Comparison of ENCODE assay signal across 12 cellular contexts in genomic region chr17:9023389-9024210, GRCh38. TPM values are rescaled to one million over a fixed set of nuclear protein-coding genes. Genes with fewer than 3 reads are reported as not detected.
A peak's percentile ranks its signal among the peaks of the same experiment; 100 is the strongest.
DNase-seq lines count a peak whose midpoint lies in the region; ATAC-seq and TF ChIP-seq lines count a peak whose summit lies in the region.
"Had no signal": no experiment of that assay in that cellular context is flagged by ENCODE, and none has a peak within 500 bp of the region (broad histone marks: within the 10 kb centered on the region; RNA-seq: fewer than 3 reads in every experiment).

No MANE protein-coding gene starts in this region.

- no peak for TF ChIP-seq POLR2A in Peyer's patch (IDR thresholded peaks at IDR 0.05)

- no peaks in the 10 kb centered on the region for H3K9me3 ChIP-seq in CD8-positive, alpha-beta memory T cell (ENCODE audit: low read length)
- H3K9me3 ChIP-seq in Peyer's patch (no peaks in the 10 kb centered on the region), right cardiac atrium (ENCODE audit: control insufficient read depth, low read length) (no peaks in the 10 kb centered on the region), WERI-Rb-1 (ENCODE audit: severe bottlenecking) (no peaks in the 10 kb centered on the region)

- H3K27me3 Mint-ChIP-seq in CD8-positive, alpha-beta memory T cell, result peaks cover 49 to 74% of the 10 kb centered on the region in 2 donors

- H3K27me3 ChIP-seq in CD8-positive, alpha-beta memory T cell (ENCODE audit: insufficient read depth, low read length, poor library complexity, severe bottlenecking), result peaks cover 36% of the 10 kb centered on the region
- H3K27me3 ChIP-seq in Peyer's patch (peaks cover 0 to 9% of the 10 kb centered on the region in 2 donors), right cardiac atrium (ENCODE audit: control insufficient read depth, insufficient read depth) (no peaks in the 10 kb centered on the region), rectal smooth muscle tissue (ENCODE audit: control insufficient read depth, insufficient read depth, low read length) (peaks cover 4% of the 10 kb centered on the region), WERI-Rb-1 (ENCODE audit: insufficient read depth, low read depth, severe bottlenecking) (peaks cover 14% of the 10 kb centered on the region)

- CTCF ChIA-PET in CD8-positive, alpha-beta memory T cell (lab: Charles Lee), result no interaction called here

- H3K9ac ChIP-seq in rectal smooth muscle tissue (ENCODE audit: low read length), result no peak overlapping the region

- no peaks in the 10 kb centered on the region for H3K36me3 ChIP-seq in CD8-positive, alpha-beta memory T cell (ENCODE audit: insufficient read depth, low read length)
- H3K36me3 ChIP-seq in Peyer's patch (no peaks in the 10 kb centered on the region), rectal smooth muscle tissue (ENCODE audit: control insufficient read depth, insufficient read depth, low read length) (no peaks in the 10 kb centered on the region), WERI-Rb-1 (no peaks in the 10 kb centered on the region)

- peaks cover 0 to 4% (median 0%) of the 10 kb centered on the region in 5 donors for H3K9me3 Mint-ChIP-seq in CD8-positive, alpha-beta memory T cell

- peaks cover 8% of the 10 kb centered on the region for H3K4me1 ChIP-seq in CD8-positive, alpha-beta memory T cell (ENCODE audit: insufficient read depth, low read length)
- H3K4me1 ChIP-seq in Peyer's patch (peaks cover 7 to 32% (median 19%) of the 10 kb centered on the region in 4 donors), right cardiac atrium (ENCODE audit: control insufficient read depth, insufficient read depth, low read length) (no peaks in the 10 kb centered on the region), rectal smooth muscle tissue (ENCODE audit: control insufficient read depth, insufficient read depth, low read length) (peaks cover 6% of the 10 kb centered on the region)

- no peaks in the 10 kb centered on the region for H3K36me3 Mint-ChIP-seq in CD8-positive, alpha-beta memory T cell

- peak overlapping the region; percentile 18 to 92 (median 54) for H3K4me3 Mint-ChIP-seq in CD8-positive, alpha-beta memory T cell

- H3K4me3 ChIP-seq in CD8-positive, alpha-beta memory T cell (ENCODE audit: low read length), result no peak overlapping the region
- H3K4me3 ChIP-seq in Peyer's patch (peak overlapping the region; percentile 38 to 77 (median 68)), right cardiac atrium (ENCODE audit: low read length) (peak overlapping the region; percentile 26), rectal smooth muscle tissue (ENCODE audit: low read length) (peak overlapping the region; percentile 63), WERI-Rb-1 (ENCODE audit: low read depth, low read length) (no peak overlapping the region)

- 10% methylated on average over 49 of the region's 49 CpGs for whole genome bisulfite sequencing in right cardiac atrium

- peaks cover 9 to 22% (median 10%) of the 10 kb centered on the region in 3 donors for H3K4me1 Mint-ChIP-seq in CD8-positive, alpha-beta memory T cell

- ATAC-seq in right cardiac atrium (peak in 1 of 2 donors; percentile 2), HG03520 (IDR thresholded peaks at IDR 0.05; ENCODE audit: unreplicated experiment) (no peak), HG02970 (IDR thresholded peaks at IDR 0.05; ENCODE audit: low FRiP score, unreplicated experiment) (no peak), HG02678 (IDR thresholded peaks at IDR 0.05; ENCODE audit: unreplicated experiment) (no peak)

- H3K27ac ChIP-seq in CD8-positive, alpha-beta memory T cell (ENCODE audit: low read depth, low read length), result no peak overlapping the region
- H3K27ac ChIP-seq in Peyer's patch, result peak overlapping the region in 2 of 4 donors; percentile 1 to 84
- peak overlapping the region; percentile 61 for H3K27ac ChIP-seq in right cardiac atrium (ENCODE audit: low read length)
- peak overlapping the region; percentile 79 for H3K27ac ChIP-seq in rectal smooth muscle tissue (ENCODE audit: low read depth, low read length)
- no peak overlapping the region for H3K27ac ChIP-seq in WERI-Rb-1

- TF ChIP-seq CTCF in Peyer's patch (IDR thresholded peaks at IDR 0.05) (no peak), WERI-Rb-1 (IDR thresholded peaks at IDR 0.05; ENCODE audit: low read depth, low read length) (no peak)

- no peak for DNase-seq in CD8-positive, alpha-beta memory T cell
- DNase-seq in Peyer's patch (no peak), right cardiac atrium (peak in 1 of 3 donors; percentile 80), WERI-Rb-1 (no peak)
- DNase-seq: NCI-H1436, OCI-M1 had no signal

- no peak overlapping the region for H3K27ac Mint-ChIP-seq in CD8-positive, alpha-beta memory T cell

- POLR2A ChIA-PET in CD8-positive, alpha-beta memory T cell (lab: Charles Lee), result no interaction called here

- intact Hi-C loops in right cardiac atrium (cut with DNase I), result loop anchor here in 1 of 4 donors (5.0 kb wide), 1 partner anchor 79 kb away; no protein-coding TSS in a partner anchor

RNA-seq across cellular contexts. Expression of gene NTN1, which starts 2.3 kb away (rescaled TPM):
- under 1 TPM; 0.24 to 0.33 TPM for total RNA-seq in CD8-positive, alpha-beta memory T cell
- not detected for polyA plus RNA-seq in CD8-positive, alpha-beta memory T cell
- total RNA-seq in Peyer's patch (10 to 100 TPM in 2 of 4 donors, 1 to 10 TPM in 2; 4.0 to 17.3 (median 10.9) TPM), right cardiac atrium (100 to 1,000 TPM; 140 to 265 (median 184) TPM)
- 90.5 TPM for polyA plus RNA-seq in right cardiac atrium

RNA-seq across cellular contexts. Expression of gene PIK3R5, which starts 58.1 kb away (rescaled TPM):
- total RNA-seq in CD8-positive, alpha-beta memory T cell, result 10 to 100 TPM; 28.6 to 30.2 TPM
- polyA plus RNA-seq in CD8-positive, alpha-beta memory T cell, result 71.6 TPM
- 10 to 100 TPM in 2 of 4 donors, 1 to 10 TPM in 2; 6.3 to 74.3 (median 10.3) TPM for total RNA-seq in Peyer's patch
- 1 to 10 TPM; 2.7 to 5.2 (median 5.0) TPM for total RNA-seq in right cardiac atrium
- 2.0 TPM for polyA plus RNA-seq in right cardiac atrium
- total RNA-seq: bronchial epithelial cell, renal cortical epithelial cell had no signal

Comparison
In these comparisons a context has a peak if more than half of its experiments do, and no peak if none do; other contexts are left out.
1. H3K27ac ChIP-seq: peak in right cardiac atrium (single experiment) and rectal smooth muscle tissue (single experiment); none in CD8-positive, alpha-beta memory T cell (single experiment) and WERI-Rb-1 (single experiment).
2. H3K4me3 ChIP-seq: peak in Peyer's patch (4 of 4), right cardiac atrium (single experiment) and rectal smooth muscle tissue (single experiment); none in CD8-positive, alpha-beta memory T cell (single experiment) and WERI-Rb-1 (single experiment).
3. RNA of gene NTN1, which starts 2.3 kb away (total RNA-seq): 140 to 265 TPM in right cardiac atrium; 4.0 to 17.3 TPM in Peyer's patch and 0.24 to 0.33 TPM in CD8-positive, alpha-beta memory T cell; every median in the first group is over 4 times any median in the second.